Comparison of ENCODE assay signal across 9 cellular contexts in the genomic region with DNA sequence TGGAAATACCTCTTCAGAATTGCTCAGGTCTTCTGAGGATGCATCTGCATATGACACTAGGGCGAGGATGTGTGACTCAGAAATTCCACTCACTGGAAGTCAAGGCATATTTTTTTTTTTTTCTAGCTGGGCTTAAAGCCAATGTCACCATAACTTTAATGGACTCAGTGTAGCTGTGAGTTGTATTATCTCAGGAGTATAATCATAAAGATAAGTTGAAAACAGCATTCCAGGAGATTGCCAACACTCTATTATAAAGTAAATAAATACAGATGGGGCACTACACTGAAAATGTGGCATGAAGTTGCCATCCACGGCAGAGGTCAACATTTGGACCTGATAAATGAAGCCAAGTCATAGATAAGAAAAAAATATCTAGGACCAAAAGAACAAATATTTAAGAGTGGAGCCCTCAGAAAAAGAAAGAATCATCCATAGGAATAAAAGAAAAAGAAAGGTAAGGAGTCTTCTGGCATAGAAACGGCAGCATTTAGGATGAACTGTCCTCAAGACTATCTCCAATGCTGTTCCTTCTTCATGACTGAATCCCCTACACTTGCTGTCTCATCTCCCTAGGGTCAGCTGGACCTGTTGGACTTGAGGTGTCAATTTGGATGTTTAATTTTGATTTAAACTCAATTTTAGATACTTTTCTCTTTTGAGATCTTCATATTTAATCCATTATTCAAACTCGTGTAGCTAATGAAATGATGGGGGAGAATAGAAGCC.
A peak's percentile ranks its signal among the peaks of the same experiment; 100 is the strongest.
DNase-seq lines count a peak whose midpoint lies in the region; ATAC-seq lines count a peak whose summit lies in the region.
"Had no signal": no experiment of that assay in that cellular context is flagged by ENCODE, and none has a peak within 500 bp of the region (broad histone marks: within the 10 kb centered on the region; RNA-seq: fewer than 3 reads in every experiment).

No MANE protein-coding gene starts in this region.

- DNase-seq in GM04504 (ENCODE audit: low read depth) (peak; percentile 69), RPMI7951 (ENCODE audit: low read depth) (peak; percentile 91), fibroblast of gingiva (ENCODE audit: low read depth) (peak; percentile 86), renal cortical epithelial cell (ENCODE audit: low read depth) (peak; percentile 88), NOMO-1 (lab: John Stamatoyannopoulos, UW; ENCODE audit: unreplicated experiment in 2 of 2) (no peak)
- no peak for DNase-seq in activated naive CD4-positive, alpha-beta T cell treated with anti-CD3 and anti-CD28 coated beads, Interleukin-2, amount 50 U/mL, for 16 hours
- DNase-seq: amygdala had no signal

- ATAC-seq in GM18873 (IDR thresholded peaks at IDR 0.05; ENCODE audit: low FRiP score, unreplicated experiment) (no peak), GM21367 (IDR thresholded peaks at IDR 0.05; ENCODE audit: unreplicated experiment) (no peak)

Comparison
In these comparisons a context has a peak if more than half of its experiments do, and no peak if none do; other contexts are left out.
1. DNase-seq: peak in GM04504 (single experiment), RPMI7951 (single experiment), fibroblast of gingiva (single experiment) and renal cortical epithelial cell (single experiment); none in NOMO-1 (0 of 2) and activated naive CD4-positive, alpha-beta T cell treated with anti-CD3 and anti-CD28 coated beads, Interleukin-2, amount 50 U/mL, for 16 hours (single experiment).